ENCODE assay signal across 12 cellular contexts in the genomic region with DNA sequence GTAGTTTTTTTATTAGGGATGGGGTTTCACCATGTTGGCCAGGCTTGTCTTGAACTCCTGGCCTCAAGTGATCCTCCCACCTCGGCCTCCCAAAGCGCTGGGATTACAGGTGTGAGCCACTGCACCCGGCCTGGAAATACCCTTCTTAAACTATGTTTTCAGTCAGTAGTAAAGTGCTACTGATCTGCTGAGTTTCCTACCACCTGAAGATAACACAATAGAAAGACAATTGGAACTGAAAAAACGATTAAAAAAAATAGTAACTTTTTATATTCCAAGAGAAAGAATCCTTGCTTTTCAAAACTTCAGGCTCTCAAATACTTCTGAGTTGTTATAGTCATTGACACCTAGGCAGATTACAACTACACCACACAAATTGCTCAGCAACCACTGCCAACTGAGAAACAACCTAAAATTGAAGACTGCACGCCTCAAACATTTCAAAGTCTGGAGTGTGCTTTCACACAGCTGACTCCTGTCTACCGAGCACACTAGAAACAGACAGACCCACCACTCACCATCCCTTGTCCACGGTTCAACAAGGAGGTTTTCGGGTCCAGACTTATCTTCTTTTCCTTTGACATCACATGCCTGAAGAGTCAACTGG. TPM values are rescaled to one million over a fixed set of nuclear protein-coding genes. Genes with fewer than 3 reads are reported as not detected.
DNase-seq lines count a peak whose midpoint lies in the region; ATAC-seq, FAIRE-seq and TF ChIP-seq lines count a peak whose summit lies in the region.
"Had no signal": no experiment of that assay in that cellular context is flagged by ENCODE, and none has a peak within 500 bp of the region (broad histone marks: within the 10 kb centered on the region; RNA-seq: fewer than 3 reads in every experiment).

No MANE protein-coding gene starts in this region.

- peak in 1 of 2 donors; percentile 70 for ATAC-seq in activated T-cell treated with anti-CD3 and anti-CD28 coated beads, Interleukin-2, amount 50 U/mL, for 72 hours (replicated peaks in 1 of 2)
- ATAC-seq in stimulated activated naive B cell treated with anti-CD40 and anti-IgM and Interleukin-4, amounts not matched to agents 10 μg/mL and 1 μg/mL and 100 μg/mL, for 72 hours (replicated peaks): no peak
- ATAC-seq in HG02885 (IDR thresholded peaks at IDR 0.05; ENCODE audit: poor library complexity, unreplicated experiment): no peak

- H3K9me3 ChIP-seq in hepatocyte (ENCODE audit: low read depth): no peaks in the 10 kb centered on the region
- no peaks in the 10 kb centered on the region for H3K9me3 ChIP-seq in small intestine (ENCODE audit: control insufficient read depth, low read depth)

- CTCF ChIA-PET in activated CD4-positive, alpha-beta memory T cell treated with anti-CD3 and anti-CD28 coated beads for 36 hours (lab: Charles Lee): no interaction called here

- 90% methylated on average over 8 of the region's 8 CpGs for WGBS in hepatocyte (ENCODE audit: low lambda C conversion rate, missing lambda C conversion rate)
- 79 to 89% (median 81%) methylated on average over 8 of the region's 8 CpGs for WGBS in small intestine, 3 donors

- no peaks in the 10 kb centered on the region for H3K9me3 Mint-ChIP-seq in activated T-cell treated with anti-CD3 and anti-CD28 coated beads, Interleukin-2, amount 50 U/mL, for 72 hours
- H3K9me3 Mint-ChIP-seq in activated CD4-positive, alpha-beta memory T cell treated with anti-CD3 and anti-CD28 coated beads for 36 hours: no peaks in the 10 kb centered on the region
- no peaks in the 10 kb centered on the region for H3K9me3 Mint-ChIP-seq in stimulated activated naive B cell treated with anti-CD40 and anti-IgM and Interleukin-4, amounts not matched to agents 10 μg/mL and 1 μg/mL and 100 μg/mL, for 72 hours

- no peak overlapping the region for H2AFZ ChIP-seq in hepatocyte

- H3K4me3 ChIP-seq in hepatocyte (no peak overlapping the region), small intestine (ENCODE audit: low read depth in 1 of 2, low read length in 2 of 2) (no peak overlapping the region)

- no peak for TF ChIP-seq POLR2A in GM12891 (IDR thresholded peaks at IDR 0.05; ENCODE audit: low read depth, low read length)

- FAIRE-seq in GM12891 (lab: Jason Lieb, UNC): no peak
- FAIRE-seq in small intestine (lab: Jason Lieb, UNC): no peak
- FAIRE-seq: endometrium had no signal

- H3K9me2 ChIP-seq in hepatocyte (replicated peaks; ENCODE audit: insufficient read depth): no peaks in the 10 kb centered on the region

- H3K36me3 Mint-ChIP-seq in activated T-cell treated with anti-CD3 and anti-CD28 coated beads, Interleukin-2, amount 50 U/mL, for 72 hours (ENCODE audit: insufficient read depth in 2 of 2): peaks cover 7 to 15% of the 10 kb centered on the region in 2 donors
- peaks cover 39% of the 10 kb centered on the region for H3K36me3 Mint-ChIP-seq in activated CD4-positive, alpha-beta memory T cell treated with anti-CD3 and anti-CD28 coated beads for 36 hours
- H3K36me3 Mint-ChIP-seq in stimulated activated naive B cell treated with anti-CD40 and anti-IgM and Interleukin-4, amounts not matched to agents 10 μg/mL and 1 μg/mL and 100 μg/mL, for 72 hours: peaks cover 36 to 53% of the 10 kb centered on the region in 2 donors

- TF ChIP-seq CTCF in hepatocyte (IDR thresholded peaks at IDR 0.05; ENCODE audit: poor library complexity): no peak

- POLR2A ChIA-PET in activated CD4-positive, alpha-beta memory T cell treated with anti-CD3 and anti-CD28 coated beads for 36 hours (lab: Charles Lee): interaction anchor here (0.6 to 1.9 kb wide), 2 partner anchors 21 to 42 kb away, joined by 3 to 12 read pairs; a partner anchor contains a TSS

- H3K36me3 ChIP-seq in hepatocyte (replicated peaks; ENCODE audit: insufficient read depth, low read depth) (no peaks in the 10 kb centered on the region), small intestine (ENCODE audit: control insufficient read depth in 2 of 2, insufficient read depth in 2 of 2, low read length in 2 of 2) (peaks cover 17 to 25% of the 10 kb centered on the region in 2 donors)

- peaks cover 4% of the 10 kb centered on the region for H3K4me1 ChIP-seq in hepatocyte (ENCODE audit: insufficient read depth)
- H3K4me1 ChIP-seq in small intestine (ENCODE audit: control insufficient read depth in 2 of 2, insufficient read depth in 1 of 2, low read depth in 1 of 2, low read length in 1 of 2): no peaks in the 10 kb centered on the region

- H3K27ac Mint-ChIP-seq in activated T-cell treated with anti-CD3 and anti-CD28 coated beads, Interleukin-2, amount 50 U/mL, for 72 hours: peak overlapping the region; percentile 72
- H3K27ac Mint-ChIP-seq in activated CD4-positive, alpha-beta memory T cell treated with anti-CD3 and anti-CD28 coated beads for 36 hours: peak overlapping the region; percentile 73
- peak overlapping the region; percentile 80 for H3K27ac Mint-ChIP-seq in stimulated activated naive B cell treated with anti-CD40 and anti-IgM and Interleukin-4, amounts not matched to agents 10 μg/mL and 1 μg/mL and 100 μg/mL, for 72 hours

- H3K4me3 Mint-ChIP-seq in activated T-cell treated with anti-CD3 and anti-CD28 coated beads, Interleukin-2, amount 50 U/mL, for 72 hours: peak overlapping the region in 1 of 2 donors; percentile 19
- no peak overlapping the region for H3K4me3 Mint-ChIP-seq in activated CD4-positive, alpha-beta memory T cell treated with anti-CD3 and anti-CD28 coated beads for 36 hours
- no peak overlapping the region for H3K4me3 Mint-ChIP-seq in stimulated activated naive B cell treated with anti-CD40 and anti-IgM and Interleukin-4, amounts not matched to agents 10 μg/mL and 1 μg/mL and 100 μg/mL, for 72 hours

- DNase-seq in activated T-cell treated with anti-CD3 and anti-CD28 coated beads, Interleukin-2, amount 50 U/mL, for 72 hours: no peak
- no peak for DNase-seq in activated T-cell treated with anti-CD3 and anti-CD28 coated beads, Interleukin-2, amount 50 U/mL, for 48 hours
- no peak for DNase-seq in activated CD4-positive, alpha-beta memory T cell treated with anti-CD3 and anti-CD28 coated beads for 36 hours
- no peak for DNase-seq in hepatocyte (ENCODE audit: low spot score)
- no peak for DNase-seq in stimulated activated naive B cell treated with anti-CD40 and anti-IgM and Interleukin-4, amounts not matched to agents 10 μg/mL and 1 μg/mL and 100 μg/mL, for 72 hours
- DNase-seq in GM12891 (ENCODE audit: insufficient read length, low spot score): no peak
- no peak for DNase-seq in small intestine
- DNase-seq: amniotic stem cell, NCI-H2171, T-helper 9 cell had no signal

- no peaks in the 10 kb centered on the region for H3K27me3 Mint-ChIP-seq in activated T-cell treated with anti-CD3 and anti-CD28 coated beads, Interleukin-2, amount 50 U/mL, for 72 hours (ENCODE audit: low read depth)
- no peaks in the 10 kb centered on the region for H3K27me3 Mint-ChIP-seq in activated CD4-positive, alpha-beta memory T cell treated with anti-CD3 and anti-CD28 coated beads for 36 hours
- no peaks in the 10 kb centered on the region for H3K27me3 Mint-ChIP-seq in stimulated activated naive B cell treated with anti-CD40 and anti-IgM and Interleukin-4, amounts not matched to agents 10 μg/mL and 1 μg/mL and 100 μg/mL, for 72 hours

- peaks cover 6% of the 10 kb centered on the region for H3K79me2 ChIP-seq in hepatocyte

- intact Hi-C loops in activated CD4-positive, alpha-beta memory T cell treated with anti-CD3 and anti-CD28 coated beads for 36 hours (cut with micrococcal nuclease): no loop called here

- H3K27me3 ChIP-seq in hepatocyte (no peaks in the 10 kb centered on the region), small intestine (ENCODE audit: control insufficient read depth in 2 of 2, insufficient read depth in 2 of 2, low read length in 2 of 2) (no peaks in the 10 kb centered on the region)

- H3K4me1 Mint-ChIP-seq in activated T-cell treated with anti-CD3 and anti-CD28 coated beads, Interleukin-2, amount 50 U/mL, for 72 hours (ENCODE audit: low read depth): peaks cover 17% of the 10 kb centered on the region
- H3K4me1 Mint-ChIP-seq in activated CD4-positive, alpha-beta memory T cell treated with anti-CD3 and anti-CD28 coated beads for 36 hours (ENCODE audit: low read depth): peaks cover 22% of the 10 kb centered on the region
- H3K4me1 Mint-ChIP-seq in stimulated activated naive B cell treated with anti-CD40 and anti-IgM and Interleukin-4, amounts not matched to agents 10 μg/mL and 1 μg/mL and 100 μg/mL, for 72 hours: peaks cover 19 to 25% of the 10 kb centered on the region in 2 donors

- H3K27ac ChIP-seq in hepatocyte (peak overlapping the region; percentile 83), small intestine (ENCODE audit: low read depth in 1 of 2, low read length in 1 of 2) (peak overlapping the region in 1 of 2 donors; percentile 79)

- no peaks in the 10 kb centered on the region for H4K20me1 ChIP-seq in hepatocyte (ENCODE audit: insufficient read depth, poor library complexity, severe bottlenecking)

- no peak overlapping the region for H3K4me2 ChIP-seq in hepatocyte

TF ChIP-seq in GM12891, 5 proteins besides CTCF, POLR2A, EP300 and RAD21:
- TF ChIP-seq TAF1 (IDR thresholded peaks at IDR 0.05; ENCODE audit: low read depth, low read length) (no peak), POLR2AphosphoS5 (IDR thresholded peaks at IDR 0.05; ENCODE audit: low read depth, low read length) (no peak)

RNA-seq across cellular contexts. Expression of a gene that starts 40.9 kb away (rescaled TPM):
- total RNA-seq in activated T-cell treated with anti-CD3 and anti-CD28 coated beads, Interleukin-2, amount 50 U/mL, for 72 hours: 10 to 100 TPM; 40.0 to 44.7 TPM
- total RNA-seq in activated CD4-positive, alpha-beta memory T cell treated with anti-CD3 and anti-CD28 coated beads for 36 hours: 10 to 100 TPM; 31.5 to 33.4 TPM
- 32.7 and 33.9 TPM in 2 replicates for total RNA-seq in hepatocyte
- polyA plus RNA-seq in hepatocyte (5.7 and 10.9 TPM in 2 replicates), small intestine (10 to 100 TPM; 22.4 to 37.3 (median 31.0) TPM)
- polyA plus RNA-seq in GM12891 (2012; ENCODE audit: low read depth, missing spikeins): 12.2 TPM

RNA-seq across cellular contexts. Expression of a gene that starts 41.1 kb away (rescaled TPM):
- total RNA-seq in activated T-cell treated with anti-CD3 and anti-CD28 coated beads, Interleukin-2, amount 50 U/mL, for 72 hours: 10 to 100 TPM; 13.9 to 15.2 TPM
- total RNA-seq in activated CD4-positive, alpha-beta memory T cell treated with anti-CD3 and anti-CD28 coated beads for 36 hours: 1 to 10 TPM; 6.5 to 7.1 TPM
- total RNA-seq in hepatocyte: 23.1 and 25.6 TPM in 2 replicates
- 24.0 and 28.4 TPM in 2 replicates for polyA plus RNA-seq in hepatocyte
- 11.3 TPM for polyA plus RNA-seq in GM12891 (2012; ENCODE audit: low read depth, missing spikeins)
- polyA plus RNA-seq in small intestine: 10 to 100 TPM; 18.1 to 34.0 (median 33.0) TPM
